ENCODE assay signal across 27 cellular contexts in genomic region chr9:8234286-8234819, GRCh38.
DNase-seq lines count a peak whose midpoint lies in the region; ATAC-seq and TF ChIP-seq lines count a peak whose summit lies in the region.
"Had no signal": no experiment of that assay in that cellular context is flagged by ENCODE, and none has a peak within 500 bp of the region (broad histone marks: within the 10 kb centered on the region; RNA-seq: fewer than 3 reads in every experiment).

No MANE protein-coding gene starts in this region.

- H4K91ac ChIP-seq in H9 (ENCODE audit: insufficient read length, low read depth, low read length) (no peak overlapping the region), neuronal stem cell (ENCODE audit: low read depth, low read length, poor library complexity) (no peak overlapping the region)

- H3K18ac ChIP-seq in H9 (ENCODE audit: insufficient read length, low read depth, low read length) (no peak overlapping the region), neuronal stem cell (ENCODE audit: low read length) (no peak overlapping the region)

- no peaks in the 10 kb centered on the region for H3K79me2 ChIP-seq in H9 (ENCODE audit: insufficient read depth, low read length)

- H3K4me2 ChIP-seq in H9 (ENCODE audit: insufficient read depth, insufficient read length, low read length) (no peak overlapping the region), neuronal stem cell (ENCODE audit: insufficient read depth, low read length, poor library complexity, severe bottlenecking) (no peak overlapping the region)

- no peaks in the 10 kb centered on the region for H3K23me2 ChIP-seq in H9 (ENCODE audit: insufficient read length, low read depth, low read length, poor library complexity, severe bottlenecking)

- H3K4me3 Mint-ChIP-seq in H9, result peak overlapping the region in 1 of 2 experiments; percentile 4; a peak in 1 of 5 replicates
- H3K4me3 Mint-ChIP-seq: activated B cell treated with CpG ODN at 0.5 μM for 24 hours; activated naive CD8-positive, alpha-beta T cell treated with anti-CD3 and anti-CD28 coated beads, Interleukin-2, amount 10 ng/mL, durations not matched to agents 7 days and 5 days; activated T-cell treated with anti-CD3 and anti-CD28 coated beads, Interleukin-2, amount 50 U/mL, for 24 hours; naive thymus-derived CD4-positive, alpha-beta T cell; stimulated activated memory B cell treated with anti-CD40 and anti-IgM and Interleukin-4, amounts not matched to agents 10 μg/mL and 1 μg/mL and 100 μg/mL, for 72 hours had no signal

- no peaks in the 10 kb centered on the region for H3K36me3 Mint-ChIP-seq in H9 (ENCODE audit: insufficient read depth in 1 of 3, low read depth in 3 of 3)
- H3K36me3 Mint-ChIP-seq: activated naive CD8-positive, alpha-beta T cell treated with anti-CD3 and anti-CD28 coated beads, Interleukin-2, amount 10 ng/mL, durations not matched to agents 7 days and 5 days; naive thymus-derived CD4-positive, alpha-beta T cell; stimulated activated memory B cell treated with anti-CD40 and anti-IgM and Interleukin-4, amounts not matched to agents 10 μg/mL and 1 μg/mL and 100 μg/mL, for 72 hours had no signal

- no peak overlapping the region for H2BK15ac ChIP-seq in H9 (ENCODE audit: low read depth, low read length)
- H2BK15ac ChIP-seq in neuronal stem cell (ENCODE audit: low read length), result no peak overlapping the region

- H3K79me1 ChIP-seq in H9 (ENCODE audit: insufficient read depth, low read depth, low read length, poor library complexity, severe bottlenecking), result no peaks in the 10 kb centered on the region
- H3K79me1 ChIP-seq in neuronal stem cell (ENCODE audit: low read depth, low read length), result no peaks in the 10 kb centered on the region

- H3K27ac ChIP-seq in H9 (ENCODE audit: insufficient read length, low read depth, low read length) (no peak overlapping the region), WERI-Rb-1 (peak overlapping the region; percentile 64), neuronal stem cell (replicated peaks; ENCODE audit: low read length) (peak overlapping the region; percentile 22), body of pancreas (no peak overlapping the region)
- H3K27ac ChIP-seq: cardiac muscle cell, coronary artery, lower lobe of right lung, skin epidermis had no signal

- no peak overlapping the region for H2BK120ac ChIP-seq in H9 (ENCODE audit: low read depth, low read length, poor library complexity, severe bottlenecking)
- H2BK120ac ChIP-seq in neuronal stem cell (ENCODE audit: low read depth, low read length), result no peak overlapping the region

- H3K14ac ChIP-seq in H9 (ENCODE audit: insufficient read depth, low read length) (no peak overlapping the region), neuronal stem cell (ENCODE audit: low read length) (no peak overlapping the region)

- no peak for ATAC-seq in HG02763 (IDR thresholded peaks at IDR 0.05; ENCODE audit: unreplicated experiment)
- ATAC-seq in body of pancreas, result no peak
- ATAC-seq: esophagus mucosa; lower lobe of right lung; naive thymus-derived CD4-positive, alpha-beta T cell; stimulated activated memory B cell treated with anti-CD40 and anti-IgM and Interleukin-4, amounts not matched to agents 10 μg/mL and 1 μg/mL and 100 μg/mL, for 72 hours had no signal

- H3K9me3 Mint-ChIP-seq in H9, result no peaks in the 10 kb centered on the region
- H3K9me3 Mint-ChIP-seq: activated B cell treated with CpG ODN at 0.5 μM for 24 hours; activated naive CD8-positive, alpha-beta T cell treated with anti-CD3 and anti-CD28 coated beads, Interleukin-2, amount 10 ng/mL, durations not matched to agents 7 days and 5 days; activated T-cell treated with anti-CD3 and anti-CD28 coated beads, Interleukin-2, amount 50 U/mL, for 24 hours; stimulated activated memory B cell treated with anti-CD40 and anti-IgM and Interleukin-4, amounts not matched to agents 10 μg/mL and 1 μg/mL and 100 μg/mL, for 72 hours had no signal

- H3K23ac ChIP-seq in H9 (ENCODE audit: insufficient read length, low read depth, low read length) (no peak overlapping the region), neuronal stem cell (ENCODE audit: low read depth, low read length, poor library complexity) (no peak overlapping the region)

- no peaks in the 10 kb centered on the region for H3K27me3 Mint-ChIP-seq in H9 (ENCODE audit: low read depth)
- H3K27me3 Mint-ChIP-seq: activated B cell treated with CpG ODN at 0.5 μM for 24 hours; activated naive CD8-positive, alpha-beta T cell treated with anti-CD3 and anti-CD28 coated beads, Interleukin-2, amount 10 ng/mL, durations not matched to agents 7 days and 5 days; activated T-cell treated with anti-CD3 and anti-CD28 coated beads, Interleukin-2, amount 50 U/mL, for 24 hours; stimulated activated memory B cell treated with anti-CD40 and anti-IgM and Interleukin-4, amounts not matched to agents 10 μg/mL and 1 μg/mL and 100 μg/mL, for 72 hours had no signal

- no peak; the same call in 2 of the 3 replicates for TF ChIP-seq CTCF in H9 (conservative IDR thresholded peaks at IDR 0.05)
- TF ChIP-seq CTCF in WERI-Rb-1 (IDR thresholded peaks at IDR 0.05; ENCODE audit: low read depth, low read length), result no peak
- no peak for TF ChIP-seq CTCF in body of pancreas (IDR thresholded peaks at IDR 0.05)

- H2BK20ac ChIP-seq in H9 (ENCODE audit: low read depth, low read length, poor library complexity, severe bottlenecking), result no peak overlapping the region

- no CpG with 5 or more reads among the region's 5 CpGs for WGBS in H9 (ENCODE audit: extremely low coverage, insufficient read length, low lambda C conversion rate)
- no CpG with 5 or more reads among the region's 5 CpGs for WGBS in neuronal stem cell (ENCODE audit: extremely low coverage in 2 of 2, insufficient read length in 2 of 2, insufficient replicate concordance in 1 of 2), 2 donors
- WGBS in body of pancreas, 2 donors, result 77 to 83% methylated on average over 5 of the region's 5 CpGs

- H4K20me1 ChIP-seq in H9 (ENCODE audit: control insufficient read depth, insufficient read depth, insufficient read length), result no peaks in the 10 kb centered on the region

- H3K56ac ChIP-seq in H9 (ENCODE audit: insufficient read length, low read depth, low read length), result no peak overlapping the region

- peaks cover 15 to 20% of the 10 kb centered on the region in 2 experiments for H3K4me1 Mint-ChIP-seq in H9
- H3K4me1 Mint-ChIP-seq: activated B cell treated with CpG ODN at 0.5 μM for 24 hours; activated naive CD8-positive, alpha-beta T cell treated with anti-CD3 and anti-CD28 coated beads, Interleukin-2, amount 10 ng/mL, durations not matched to agents 7 days and 5 days; naive thymus-derived CD4-positive, alpha-beta T cell; stimulated activated memory B cell treated with anti-CD40 and anti-IgM and Interleukin-4, amounts not matched to agents 10 μg/mL and 1 μg/mL and 100 μg/mL, for 72 hours had no signal

- H3K4me1 ChIP-seq in H9 (ENCODE audit: insufficient read depth, low read length) (no peaks in the 10 kb centered on the region; the same call in none of the 2 replicates), neuronal stem cell (ENCODE audit: control insufficient read depth in 2 of 2, insufficient read depth in 1 of 2, low read depth in 1 of 2, low read length in 2 of 2) (peaks cover 5 to 11% of the 10 kb centered on the region in 2 donors), body of pancreas (no peaks in the 10 kb centered on the region)
- H3K4me1 ChIP-seq: lower lobe of right lung had no signal

- peak overlapping the region in 2 of 3 experiments; percentile 80 to 82; a peak in 5 of 7 replicates for H3K27ac Mint-ChIP-seq in H9
- H3K27ac Mint-ChIP-seq: activated B cell treated with CpG ODN at 0.5 μM for 24 hours; activated naive CD8-positive, alpha-beta T cell treated with anti-CD3 and anti-CD28 coated beads, Interleukin-2, amount 10 ng/mL, durations not matched to agents 7 days and 5 days; activated T-cell treated with anti-CD3 and anti-CD28 coated beads, Interleukin-2, amount 50 U/mL, for 24 hours; naive thymus-derived CD4-positive, alpha-beta T cell; stimulated activated memory B cell treated with anti-CD40 and anti-IgM and Interleukin-4, amounts not matched to agents 10 μg/mL and 1 μg/mL and 100 μg/mL, for 72 hours had no signal

- H2AK5ac ChIP-seq in H9 (ENCODE audit: insufficient read length, low read length) (no peak overlapping the region), neuronal stem cell (ENCODE audit: low read depth, low read length) (no peak overlapping the region)

- H2BK5ac ChIP-seq in H9 (ENCODE audit: insufficient read length, low read length) (no peak overlapping the region), neuronal stem cell (ENCODE audit: low read length) (no peak overlapping the region)

- H3K9me3 ChIP-seq in H9 (ENCODE audit: control insufficient read depth, low read depth, low read length) (no peaks in the 10 kb centered on the region), WERI-Rb-1 (ENCODE audit: severe bottlenecking) (no peaks in the 10 kb centered on the region), neuronal stem cell (replicated peaks in 1 of 2; ENCODE audit: control insufficient read depth in 2 of 2, insufficient read depth in 1 of 2, low read depth in 1 of 2, low read length in 2 of 2) (no peaks in the 10 kb centered on the region), body of pancreas (no peaks in the 10 kb centered on the region)
- H3K9me3 ChIP-seq: lower lobe of right lung had no signal

- peak; percentile 45 for DNase-seq in H9
- DNase-seq in WERI-Rb-1, result peak; percentile 88
- DNase-seq in iPS DF 19.7 (ENCODE audit: low read depth, low spot score), result peak; percentile 20
- no peak for DNase-seq in neuronal stem cell (ENCODE audit: low spot score)
- DNase-seq in SW 1271 (lab: John Stamatoyannopoulos, UW), result no peak
- no peak for DNase-seq in SKM-1 (lab: John Stamatoyannopoulos, UW; ENCODE audit: unreplicated experiment)
- no peak for DNase-seq in body of pancreas
- DNase-seq: activated B cell treated with CpG ODN at 0.5 μM for 24 hours; activated CD4-positive, alpha-beta T cell treated with anti-CD3 and anti-CD28 coated beads, Interleukin-2, amount 50 U/mL, for 1 hour; activated effector memory CD4-positive, alpha-beta T cell treated with anti-CD3 and anti-CD28 coated beads, Interleukin-2, amount 50 U/mL, for 16 hours; activated naive CD8-positive, alpha-beta T cell treated with anti-CD3 and anti-CD28 coated beads, Interleukin-2, amount 10 ng/mL, durations not matched to agents 7 days and 5 days; activated T-cell treated with anti-CD3 and anti-CD28 coated beads, Interleukin-2, amount 50 U/mL, for 24 hours; aorta; DMS153; lower lobe of right lung; naive thymus-derived CD4-positive, alpha-beta T cell; NCI-H1092; NCI-H1694 treated with DMSO at 0.1 percent for 48 hours; NCI-H748 treated with DMSO at 0.1 percent for 48 hours; T1000; trophoblast cell had no signal

- no peak overlapping the region for H4K5ac ChIP-seq in H9 (ENCODE audit: insufficient read length, low read depth, low read length)

- H3K27me3 ChIP-seq in H9 (ENCODE audit: insufficient read depth, low read length), result no peaks in the 10 kb centered on the region
- no peaks in the 10 kb centered on the region for H3K27me3 ChIP-seq in WERI-Rb-1 (ENCODE audit: insufficient read depth, low read depth, severe bottlenecking)
- H3K27me3 ChIP-seq in neuronal stem cell (ENCODE audit: control insufficient read depth in 3 of 3, insufficient read depth in 3 of 3, low read depth in 1 of 3, low read length in 3 of 3), result no peaks in the 10 kb centered on the region
- H3K27me3 ChIP-seq in body of pancreas, result no peaks in the 10 kb centered on the region
- H3K27me3 ChIP-seq: cardiac muscle cell had no signal

- peak overlapping the region; percentile 26 for H3K4me3 ChIP-seq in WERI-Rb-1 (ENCODE audit: low read depth, low read length)
- no peak overlapping the region for H3K4me3 ChIP-seq in neuronal stem cell (ENCODE audit: low read length in 2 of 2)
- H3K4me3 ChIP-seq in body of pancreas, result no peak overlapping the region
- H3K4me3 ChIP-seq: cardiac muscle cell, coronary artery, lower lobe of right lung, skin epidermis had no signal

- H3K4ac ChIP-seq in H9 (ENCODE audit: low read depth, low read length), result no peak overlapping the region
- no peak overlapping the region for H3K4ac ChIP-seq in neuronal stem cell (ENCODE audit: low read length)

- intact Hi-C loops in body of pancreas (cut with DNase I), result no loop called here

- no peaks in the 10 kb centered on the region for H3K36me3 ChIP-seq in WERI-Rb-1
- H3K36me3 ChIP-seq in neuronal stem cell (replicated peaks in 1 of 2; ENCODE audit: control insufficient read depth in 2 of 2, insufficient read depth in 2 of 2, low read length in 2 of 2), result no peaks in the 10 kb centered on the region
- no peaks in the 10 kb centered on the region for H3K36me3 ChIP-seq in body of pancreas (replicated peaks in 1 of 2; ENCODE audit: insufficient read depth in 1 of 2, low read depth in 2 of 2)
- H3K36me3 ChIP-seq: cardiac muscle cell, lower lobe of right lung had no signal

- no peak for TF ChIP-seq POLR2A in body of pancreas (IDR thresholded peaks at IDR 0.05)

- H3T11ph ChIP-seq in H9 (ENCODE audit: low read length), result no peak overlapping the region

- H2BK12ac ChIP-seq in H9 (ENCODE audit: insufficient read length, low read depth, low read length) (no peak overlapping the region), neuronal stem cell (ENCODE audit: low read length) (no peak overlapping the region)

- H2AFZ ChIP-seq in H9 (ENCODE audit: low read length) (peak overlapping the region; percentile 85), neuronal stem cell (ENCODE audit: low read length) (peak overlapping the region; percentile 80)

- H3K9ac ChIP-seq in H9 (ENCODE audit: extremely low read depth, insufficient read length, low read length) (no peak overlapping the region), neuronal stem cell (ENCODE audit: low read depth, low read length, poor library complexity) (no peak overlapping the region)

- H4K8ac ChIP-seq in H9 (replicated peaks; ENCODE audit: insufficient read length, low read depth, low read length) (no peak overlapping the region), neuronal stem cell (ENCODE audit: low read depth, low read length) (no peak overlapping the region)

Comparison
In these comparisons a context has a peak if more than half of its experiments do, and no peak if none do; other contexts are left out.
1. DNase-seq: peak in H9 (single experiment), WERI-Rb-1 (single experiment) and iPS DF 19.7 (single experiment); none in neuronal stem cell (single experiment), SW 1271 (0 of 2), SKM-1 (single experiment) and body of pancreas (0 of 4).
2. H3K27ac ChIP-seq: peak in WERI-Rb-1 (single experiment) and neuronal stem cell (single experiment); none in H9 (single experiment) and body of pancreas (0 of 4).